Comparison of ENCODE assay signal across 8 cellular contexts in the genomic region with DNA sequence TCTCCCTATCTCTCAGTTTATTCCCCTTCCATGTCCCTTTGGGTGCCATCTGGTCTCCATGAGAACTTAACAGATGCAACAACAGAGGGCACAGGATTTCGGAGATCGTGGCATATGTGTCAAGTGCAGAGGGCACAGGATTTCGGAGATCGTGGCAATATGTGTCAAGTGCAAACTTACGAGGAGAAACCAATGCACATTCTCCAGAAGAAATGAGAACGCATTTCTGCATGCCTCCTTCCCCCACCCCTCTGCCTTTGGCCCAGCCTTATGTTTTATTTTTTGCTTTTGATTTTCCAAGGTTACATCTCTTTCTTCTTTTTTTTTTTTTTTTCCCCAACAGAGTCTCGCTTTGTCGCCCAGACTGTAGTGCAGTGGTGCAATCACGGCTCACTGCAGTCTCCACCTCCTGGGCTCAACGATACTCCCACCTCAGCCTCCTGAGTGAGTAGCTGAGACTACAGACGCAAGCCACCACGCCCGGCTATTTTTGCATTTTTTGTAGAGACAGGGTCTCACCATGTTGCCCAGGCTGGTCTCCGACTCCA. TPM values are rescaled to one million over a fixed set of nuclear protein-coding genes. Genes with fewer than 3 reads are reported as not detected.
DNase-seq lines count a peak whose midpoint lies in the region; TF ChIP-seq lines count a peak whose summit lies in the region.

No MANE protein-coding gene starts in this region.

- TF ChIP-seq CTCF in LNCaP clone FGC (IDR thresholded peaks at IDR 0.05; ENCODE audit: control insufficient read depth, extremely low read depth, insufficient read depth), result no peak
- no peak for TF ChIP-seq CTCF in hepatocyte (IDR thresholded peaks at IDR 0.05; ENCODE audit: poor library complexity)
- TF ChIP-seq CTCF in spleen (IDR thresholded peaks at IDR 0.05 in 8 of 11, conservative IDR thresholded peaks at IDR 0.05 in 3 of 11), result no peak

- H3K36me3 ChIP-seq in ES-I3 (ENCODE audit: insufficient read depth, low read length) (no peaks in the 10 kb centered on the region; the same call in 1 of the 2 replicates), hepatocyte (replicated peaks; ENCODE audit: insufficient read depth, low read depth) (no peaks in the 10 kb centered on the region), spleen (peaks cover 0 to 8% (median 0%) of the 10 kb centered on the region in 6 donors)

- H3K27me3 ChIP-seq in hepatocyte (no peaks in the 10 kb centered on the region), spleen (replicated peaks in 1 of 7) (no peaks in the 10 kb centered on the region)

- peak overlapping the region; percentile 86 for H3K4me3 ChIP-seq in LNCaP clone FGC (ENCODE audit: low read depth, low read length)
- peak overlapping the region; percentile 3 for H3K4me3 ChIP-seq in hepatocyte
- peak overlapping the region; percentile 61 to 87 (median 69) for H3K4me3 ChIP-seq in spleen

- H3K4me1 ChIP-seq in ES-I3 (ENCODE audit: insufficient read depth, low read length), result no peaks in the 10 kb centered on the region
- H3K4me1 ChIP-seq in hepatocyte (ENCODE audit: insufficient read depth), result peaks cover 8% of the 10 kb centered on the region
- peaks cover 0 to 37% (median 22%) of the 10 kb centered on the region in 6 donors for H3K4me1 ChIP-seq in spleen

- no peaks in the 10 kb centered on the region for H4K20me1 ChIP-seq in hepatocyte (ENCODE audit: insufficient read depth, poor library complexity, severe bottlenecking)

- peak overlapping the region; percentile 74 for H3K9ac ChIP-seq in ES-I3 (ENCODE audit: low read depth, low read length)

- H3K79me2 ChIP-seq in hepatocyte, result peaks cover 29% of the 10 kb centered on the region

- peak overlapping the region; percentile 77 for H3K4me2 ChIP-seq in hepatocyte

- DNase-seq in LNCaP clone FGC (ENCODE audit: low read depth) (no peak), hepatocyte (ENCODE audit: low spot score) (no peak), spleen (no peak), OCI-M1 (lab: John Stamatoyannopoulos, UW) (no peak), NOMO-1 treated with DMSO at 0.1 percent for 48 hours (lab: John Stamatoyannopoulos, UW; ENCODE audit: unreplicated experiment) (no peak), amniotic stem cell (lab: John Stamatoyannopoulos, UW) (no peak)
- peak; percentile 20 for DNase-seq in activated naive CD4-positive, alpha-beta T cell treated with anti-CD3 and anti-CD28 coated beads, Interleukin-2, amount 50 U/mL, for 16 hours

- no peak for TF ChIP-seq POLR2A in spleen (IDR thresholded peaks at IDR 0.05)

- H3K9me2 ChIP-seq in hepatocyte (replicated peaks; ENCODE audit: insufficient read depth), result no peaks in the 10 kb centered on the region

- intact Hi-C loops in spleen (cut with DNase I; ENCODE audit: low total_unique reads), result loop anchor here (10.0 kb wide), 1 partner anchor 54 kb away; a partner anchor contains a TSS

- H3K9me3 ChIP-seq in ES-I3 (ENCODE audit: control insufficient read depth, insufficient read depth, low read length), result no peaks in the 10 kb centered on the region
- no peaks in the 10 kb centered on the region for H3K9me3 ChIP-seq in hepatocyte (ENCODE audit: low read depth)
- no peaks in the 10 kb centered on the region for H3K9me3 ChIP-seq in spleen

- WGBS in hepatocyte (ENCODE audit: low lambda C conversion rate, missing lambda C conversion rate), result 82% methylated on average over 14 of the region's 14 CpGs
- WGBS in spleen, 5 donors, result 45 to 52% (median 49%) methylated on average over 14 of the region's 14 CpGs

- peak overlapping the region; percentile 51 for H3K27ac ChIP-seq in hepatocyte
- H3K27ac ChIP-seq in spleen, result peak overlapping the region; percentile 83 to 96 (median 92)

- H2AFZ ChIP-seq in hepatocyte, result peak overlapping the region; percentile 91

RNA-seq across cellular contexts. Expression of a gene that starts 0.6 kb away (rescaled TPM):
- 8.7 and 9.1 TPM in 2 replicates for total RNA-seq in hepatocyte
- polyA plus RNA-seq in hepatocyte, result 7.7 and 13.7 TPM in 2 replicates
- total RNA-seq in spleen, result 10 to 100 TPM in 3 of 7 donors, 1 to 10 TPM in 4; 7.7 to 19.7 (median 9.7) TPM
- polyA plus RNA-seq in spleen, result 1 to 10 TPM; 1.7 to 2.8 (median 2.2) TPM

RNA-seq across cellular contexts. Expression of a gene that starts 53.3 kb away (rescaled TPM):
- total RNA-seq in hepatocyte, result 96.9 and 108 TPM in 2 replicates
- 72.4 and 78.7 TPM in 2 replicates for polyA plus RNA-seq in hepatocyte
- 10 to 100 TPM; 61.6 to 82.2 (median 75.8) TPM for total RNA-seq in spleen
- polyA plus RNA-seq in spleen, result 10 to 100 TPM; 20.7 to 33.1 (median 27.7) TPM

RNA-seq across cellular contexts. Expression of a gene that starts 54.3 kb away (rescaled TPM):
- total RNA-seq in hepatocyte (9.9 and 11.1 TPM in 2 replicates), spleen (10 to 100 TPM in 1 of 7 donors, 1 to 10 TPM in 6; 4.5 to 10.3 (median 8.6) TPM)
- polyA plus RNA-seq in hepatocyte (3.5 and 4.8 TPM in 2 replicates), spleen (1 to 10 TPM; 3.6 to 4.4 (median 4.1) TPM)

Comparison
In these comparisons a context has a peak if more than half of its experiments do, and no peak if none do; other contexts are left out.
1. H3K4me3 ChIP-seq: peak in every context shown above with its lines; median percentile 86 in LNCaP clone FGC; 69 in spleen; 3 in hepatocyte.